ENCODE assay signal across 8 cellular contexts in genomic region chr21:33867849-33868248, GRCh38. TPM values are rescaled to one million over a fixed set of nuclear protein-coding genes. Genes with fewer than 3 reads are reported as not detected.
DNase-seq lines count a peak whose midpoint lies in the region; ATAC-seq and TF ChIP-seq lines count a peak whose summit lies in the region.
"Not testable (repeated sequence)": the region's sequence is repeated elsewhere in the genome, so short reads cannot be mapped to it uniquely, and the experiment has no call there.

No MANE protein-coding gene starts in this region.

- intact Hi-C loops in CD14-positive monocyte (cut with micrococcal nuclease); activated CD4-positive, alpha-beta T cell treated with anti-CD3 and anti-CD28 coated beads, Interleukin-2, amount 10 ng/mL, durations not matched to agents 24 days and 14 days (cut with micrococcal nuclease): not testable (repeated sequence)

- H3K4me3 Mint-ChIP-seq in CD14-positive monocyte (peak overlapping the region; percentile 59 to 80), T-cell (peak overlapping the region; percentile 52 to 64 (median 59)), immature natural killer cell (peak overlapping the region; percentile 66 to 90 (median 80)), nephron progenitor cell (peak overlapping the region; percentile 60)
- H3K4me3 Mint-ChIP-seq in activated CD4-positive, alpha-beta T cell treated with anti-CD3 and anti-CD28 coated beads, Interleukin-2, amount 10 ng/mL, durations not matched to agents 24 days and 14 days: peak overlapping the region; percentile 22
- peak overlapping the region; percentile 47 to 70 for H3K4me3 Mint-ChIP-seq in activated T-cell treated with anti-CD3 and anti-CD28 coated beads, Interleukin-2, amount 50 U/mL, for 72 hours
- H3K4me3 Mint-ChIP-seq in activated naive CD8-positive, alpha-beta T cell treated with anti-CD3 and anti-CD28 coated beads, Interleukin-2, amount 10 ng/mL, durations not matched to agents 7 days and 5 days: peak overlapping the region; percentile 61
- H3K4me3 Mint-ChIP-seq in stimulated activated naive CD8-positive, alpha-beta T cell treated with anti-CD3 and anti-CD28 coated beads, Interleukin-15, amount 100 ng/mL, for 72 hours: peak overlapping the region; percentile 58 to 71

- CTCF ChIA-PET in T-cell (lab: Charles Lee): interaction anchor here (0.6 kb wide), 3 partner anchors 32 to 162 kb away, joined by 3 to 4 read pairs (median 3); no protein-coding TSS in a partner anchor

- not testable (repeated sequence) for H3K4me1 Mint-ChIP-seq in CD14-positive monocyte; T-cell; activated CD4-positive, alpha-beta T cell treated with anti-CD3 and anti-CD28 coated beads, Interleukin-2, amount 10 ng/mL, durations not matched to agents 24 days and 14 days; activated T-cell treated with anti-CD3 and anti-CD28 coated beads, Interleukin-2, amount 50 U/mL, for 72 hours (ENCODE audit: low read depth); activated naive CD8-positive, alpha-beta T cell treated with anti-CD3 and anti-CD28 coated beads, Interleukin-2, amount 10 ng/mL, durations not matched to agents 7 days and 5 days; immature natural killer cell; stimulated activated naive CD8-positive, alpha-beta T cell treated with anti-CD3 and anti-CD28 coated beads, Interleukin-15, amount 100 ng/mL, for 72 hours
- H3K4me1 Mint-ChIP-seq in nephron progenitor cell: peaks cover 29% of the 10 kb centered on the region

- not testable (repeated sequence) for H3K27ac Mint-ChIP-seq in CD14-positive monocyte; T-cell; activated CD4-positive, alpha-beta T cell treated with anti-CD3 and anti-CD28 coated beads, Interleukin-2, amount 10 ng/mL, durations not matched to agents 24 days and 14 days; activated T-cell treated with anti-CD3 and anti-CD28 coated beads, Interleukin-2, amount 50 U/mL, for 72 hours; activated naive CD8-positive, alpha-beta T cell treated with anti-CD3 and anti-CD28 coated beads, Interleukin-2, amount 10 ng/mL, durations not matched to agents 7 days and 5 days; immature natural killer cell; stimulated activated naive CD8-positive, alpha-beta T cell treated with anti-CD3 and anti-CD28 coated beads, Interleukin-15, amount 100 ng/mL, for 72 hours
- H3K27ac Mint-ChIP-seq in nephron progenitor cell: peak overlapping the region; percentile 75

- not testable (repeated sequence) for H3K9me3 Mint-ChIP-seq in CD14-positive monocyte; T-cell; activated CD4-positive, alpha-beta T cell treated with anti-CD3 and anti-CD28 coated beads, Interleukin-2, amount 10 ng/mL, durations not matched to agents 24 days and 14 days; activated T-cell treated with anti-CD3 and anti-CD28 coated beads, Interleukin-2, amount 50 U/mL, for 72 hours; activated naive CD8-positive, alpha-beta T cell treated with anti-CD3 and anti-CD28 coated beads, Interleukin-2, amount 10 ng/mL, durations not matched to agents 7 days and 5 days; immature natural killer cell; stimulated activated naive CD8-positive, alpha-beta T cell treated with anti-CD3 and anti-CD28 coated beads, Interleukin-15, amount 100 ng/mL, for 72 hours
- H3K9me3 Mint-ChIP-seq in nephron progenitor cell: peaks cover 34% of the 10 kb centered on the region

- H3K36me3 Mint-ChIP-seq in CD14-positive monocyte; T-cell; activated CD4-positive, alpha-beta T cell treated with anti-CD3 and anti-CD28 coated beads, Interleukin-2, amount 10 ng/mL, durations not matched to agents 24 days and 14 days (ENCODE audit: low read depth); activated T-cell treated with anti-CD3 and anti-CD28 coated beads, Interleukin-2, amount 50 U/mL, for 72 hours (ENCODE audit: insufficient read depth in 2 of 2); activated naive CD8-positive, alpha-beta T cell treated with anti-CD3 and anti-CD28 coated beads, Interleukin-2, amount 10 ng/mL, durations not matched to agents 7 days and 5 days; immature natural killer cell: not testable (repeated sequence)
- H3K36me3 Mint-ChIP-seq in nephron progenitor cell (ENCODE audit: low read depth): peaks cover 16% of the 10 kb centered on the region

- not testable (repeated sequence) for ATAC-seq in T-cell (replicated peaks in 1 of 4); activated T-cell treated with anti-CD3 and anti-CD28 coated beads, Interleukin-2, amount 50 U/mL, for 72 hours (replicated peaks in 1 of 2); activated naive CD8-positive, alpha-beta T cell treated with anti-CD3 and anti-CD28 coated beads, Interleukin-2, amount 10 ng/mL, durations not matched to agents 7 days and 5 days (ENCODE audit: low read depth); stimulated activated naive CD8-positive, alpha-beta T cell treated with anti-CD3 and anti-CD28 coated beads, Interleukin-15, amount 100 ng/mL, for 72 hours

- not testable (repeated sequence) for H3K27me3 Mint-ChIP-seq in CD14-positive monocyte (ENCODE audit: low read depth in 3 of 3); T-cell; activated CD4-positive, alpha-beta T cell treated with anti-CD3 and anti-CD28 coated beads, Interleukin-2, amount 10 ng/mL, durations not matched to agents 24 days and 14 days; activated T-cell treated with anti-CD3 and anti-CD28 coated beads, Interleukin-2, amount 50 U/mL, for 72 hours (ENCODE audit: low read depth); activated naive CD8-positive, alpha-beta T cell treated with anti-CD3 and anti-CD28 coated beads, Interleukin-2, amount 10 ng/mL, durations not matched to agents 7 days and 5 days; immature natural killer cell (ENCODE audit: low read depth in 3 of 3); stimulated activated naive CD8-positive, alpha-beta T cell treated with anti-CD3 and anti-CD28 coated beads, Interleukin-15, amount 100 ng/mL, for 72 hours
- H3K27me3 Mint-ChIP-seq in nephron progenitor cell (ENCODE audit: low read depth, poor library complexity): peaks cover 11% of the 10 kb centered on the region

- DNase-seq in CD14-positive monocyte (ENCODE audit: low spot score); T-cell; activated CD4-positive, alpha-beta T cell treated with anti-CD3 and anti-CD28 coated beads, Interleukin-2, amount 10 ng/mL, durations not matched to agents 24 days and 14 days; activated T-cell treated with anti-CD3 and anti-CD28 coated beads, Interleukin-2, amount 50 U/mL, for 72 hours; activated naive CD8-positive, alpha-beta T cell treated with anti-CD3 and anti-CD28 coated beads, Interleukin-2, amount 10 ng/mL, durations not matched to agents 7 days and 5 days; immature natural killer cell; nephron progenitor cell; stimulated activated naive CD8-positive, alpha-beta T cell treated with anti-CD3 and anti-CD28 coated beads, Interleukin-15, amount 100 ng/mL, for 72 hours: not testable (repeated sequence)

- TF ChIP-seq CTCF in CD14-positive monocyte (IDR thresholded peaks at IDR 0.05); nephron progenitor cell (IDR thresholded peaks at IDR 0.05): not testable (repeated sequence)

- POLR2A ChIA-PET in T-cell (lab: Charles Lee): not testable (repeated sequence)
- POLR2A ChIA-PET in activated naive CD8-positive, alpha-beta T cell treated with anti-CD3 and anti-CD28 coated beads, Interleukin-2, amount 10 ng/mL, durations not matched to agents 7 days and 5 days (lab: Charles Lee): interaction anchor here (0.7 kb wide), 1 partner anchor 27 kb away, joined by 6 read pairs; no protein-coding TSS in a partner anchor

RNA-seq across cellular contexts. Expression of gene ATP5PO, which starts 47.8 kb away (rescaled TPM):
- polyA plus RNA-seq in CD14-positive monocyte: 100 to 1,000 TPM; 393 to 397 TPM
- total RNA-seq in T-cell: 100 to 1,000 TPM; 125 to 138 (median 137) TPM
- total RNA-seq in activated CD4-positive, alpha-beta T cell treated with anti-CD3 and anti-CD28 coated beads, Interleukin-2, amount 10 ng/mL, durations not matched to agents 24 days and 14 days: 172 and 194 TPM in 2 replicates
- total RNA-seq in activated T-cell treated with anti-CD3 and anti-CD28 coated beads, Interleukin-2, amount 50 U/mL, for 72 hours: 100 to 1,000 TPM; 217 to 230 TPM
- total RNA-seq in activated naive CD8-positive, alpha-beta T cell treated with anti-CD3 and anti-CD28 coated beads, Interleukin-2, amount 10 ng/mL, durations not matched to agents 7 days and 5 days: 100 to 1,000 TPM; 167 TPM
- 100 to 1,000 TPM; 280 to 387 (median 352) TPM for polyA plus RNA-seq in immature natural killer cell

Comparison
In these comparisons a context has a peak if more than half of its experiments do, and no peak if none do; other contexts are left out.
1. H3K4me3 Mint-ChIP-seq: peak in every context shown above with its lines; median percentile 80 in immature natural killer cell; 70 in CD14-positive monocyte; 64 in stimulated activated naive CD8-positive, alpha-beta T cell treated with anti-CD3 and anti-CD28 coated beads, Interleukin-15, amount 100 ng/mL, for 72 hours; 61 in activated naive CD8-positive, alpha-beta T cell treated with anti-CD3 and anti-CD28 coated beads, Interleukin-2, amount 10 ng/mL, durations not matched to agents 7 days and 5 days; 60 in nephron progenitor cell; 59 in T-cell; 58 in activated T-cell treated with anti-CD3 and anti-CD28 coated beads, Interleukin-2, amount 50 U/mL, for 72 hours; 22 in activated CD4-positive, alpha-beta T cell treated with anti-CD3 and anti-CD28 coated beads, Interleukin-2, amount 10 ng/mL, durations not matched to agents 24 days and 14 days.